9 cellular contexts compared by ENCODE assay signal in the genomic region with DNA sequence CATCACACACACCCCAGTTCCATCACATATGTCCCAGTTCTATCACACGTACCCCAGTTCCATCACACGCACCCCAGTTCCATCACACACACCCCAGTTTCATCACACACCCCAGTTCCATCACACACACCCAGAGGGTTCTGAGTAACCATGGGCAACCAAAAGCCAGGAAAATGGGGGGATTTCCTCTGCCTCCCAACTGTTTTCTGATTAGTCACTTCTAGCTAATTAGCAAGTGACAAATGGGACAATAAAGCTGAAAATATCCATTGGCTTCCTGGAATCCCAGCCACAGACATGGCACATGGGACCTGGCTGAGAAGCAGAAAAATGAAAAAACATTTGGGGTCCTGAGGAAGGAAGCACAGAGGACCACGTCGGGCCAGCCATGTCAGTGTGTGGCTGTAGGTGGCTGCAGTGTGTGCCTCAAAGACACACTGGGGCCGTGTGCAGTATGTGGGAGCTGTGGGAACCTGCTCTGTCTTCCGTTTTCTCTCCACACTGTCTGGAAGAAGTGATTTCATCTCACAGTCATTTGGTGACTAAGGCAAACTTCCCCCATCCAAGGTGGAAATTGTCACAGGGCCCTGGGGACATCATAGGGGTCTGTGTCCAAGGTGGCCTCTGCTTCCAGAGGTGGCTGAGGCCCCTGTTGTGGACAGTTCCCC.
DNase-seq lines count a peak whose midpoint lies in the region; ATAC-seq, FAIRE-seq and TF ChIP-seq lines count a peak whose summit lies in the region.
"Had no signal": no experiment of that assay in that cellular context is flagged by ENCODE, and none has a peak within 500 bp of the region (broad histone marks: within the 10 kb centered on the region; RNA-seq: fewer than 3 reads in every experiment).

No MANE protein-coding gene starts in this region.

- peaks cover 97% of the 10 kb centered on the region for H3K79me2 ChIP-seq in GM23248 (ENCODE audit: insufficient read depth)
- H3K79me2 ChIP-seq in keratinocyte (ENCODE audit: control insufficient read depth, insufficient read depth, low read length): peaks cover 99% of the 10 kb centered on the region

- no peak overlapping the region for H3K4me3 Mint-ChIP-seq in activated CD8-positive, alpha-beta T cell treated with anti-CD3 and anti-CD28 coated beads for 36 hours

- peak; percentile 77 for ATAC-seq in activated CD8-positive, alpha-beta T cell treated with anti-CD3 and anti-CD28 coated beads for 36 hours
- no peak for ATAC-seq in HG03457 (IDR thresholded peaks at IDR 0.05; ENCODE audit: unreplicated experiment)
- ATAC-seq in GM19395 (IDR thresholded peaks at IDR 0.05; ENCODE audit: unreplicated experiment): no peak
- no peak for ATAC-seq in GM18873 (IDR thresholded peaks at IDR 0.05; ENCODE audit: low FRiP score, unreplicated experiment)

- H3K27me3 Mint-ChIP-seq in activated CD8-positive, alpha-beta T cell treated with anti-CD3 and anti-CD28 coated beads for 36 hours: no peaks in the 10 kb centered on the region

- peak overlapping the region; percentile 95 for H3K27ac ChIP-seq in GM23248
- H3K27ac ChIP-seq in keratinocyte (ENCODE audit: control insufficient read depth, insufficient read depth, low read length): peak overlapping the region; percentile 61
- H3K27ac ChIP-seq: VCaP had no signal

- no peak overlapping the region for H2AFZ ChIP-seq in GM23248
- no peak overlapping the region for H2AFZ ChIP-seq in keratinocyte (ENCODE audit: control insufficient read depth, low read length)

- H3K4me2 ChIP-seq in GM23248 (ENCODE audit: unreplicated experiment) (peak overlapping the region; percentile 43), keratinocyte (ENCODE audit: control insufficient read depth, extremely low read depth, insufficient read depth, low read depth, low read length) (peak overlapping the region; percentile 33)

- dilution Hi-C loops in keratinocyte (cut with MboI; ENCODE audit: extremely low pct_ligation_motif_present, low sequenced_read_pairs): no loop called here

- H3K4me3 ChIP-seq in GM23248 (0 out of 2 replicates have a peak overlapping the region, but pooled peaks have one; percentile 2), keratinocyte (ENCODE audit: control insufficient read depth in 2 of 3, extremely low read depth in 1 of 3, insufficient read depth in 2 of 3, low read depth in 1 of 3, low read length in 3 of 3) (no peak overlapping the region)

- H3K27me3 ChIP-seq in GM23248 (replicated peaks; ENCODE audit: insufficient read depth) (no peaks in the 10 kb centered on the region), keratinocyte (ENCODE audit: control insufficient read depth, extremely low read depth, insufficient read depth, low read length) (no peaks in the 10 kb centered on the region)

- H3K4me1 Mint-ChIP-seq in activated CD8-positive, alpha-beta T cell treated with anti-CD3 and anti-CD28 coated beads for 36 hours (ENCODE audit: low read depth): peaks cover 40% of the 10 kb centered on the region

- H3K9me3 Mint-ChIP-seq in activated CD8-positive, alpha-beta T cell treated with anti-CD3 and anti-CD28 coated beads for 36 hours: no peaks in the 10 kb centered on the region

- H3K4me1 ChIP-seq in GM23248 (ENCODE audit: insufficient read depth) (peaks cover 39% of the 10 kb centered on the region), keratinocyte (ENCODE audit: control insufficient read depth, extremely low read depth, insufficient read depth, low read length) (peaks cover 48% of the 10 kb centered on the region)

- peak overlapping the region; percentile 71 for H3K27ac Mint-ChIP-seq in activated CD8-positive, alpha-beta T cell treated with anti-CD3 and anti-CD28 coated beads for 36 hours

- H3K9ac ChIP-seq in GM23248: peak overlapping the region; percentile 71
- peak overlapping the region; percentile 29 for H3K9ac ChIP-seq in keratinocyte (ENCODE audit: control insufficient read depth, extremely low read depth, insufficient read depth, low read length)

- peaks cover 8% of the 10 kb centered on the region for H3K9me1 ChIP-seq in keratinocyte (ENCODE audit: control insufficient read depth, extremely low read depth, insufficient read depth, low read length)

- DNase-seq in AG08396 (ENCODE audit: low spot score) (peak; percentile 67), GM23248 (peak; percentile 92), keratinocyte (ENCODE audit: low read depth, low spot score) (no peak), cerebellar cortex (ENCODE audit: low spot score) (no peak)
- DNase-seq in activated CD8-positive, alpha-beta T cell treated with anti-CD3 and anti-CD28 coated beads for 36 hours: peak; percentile 29

- intact Hi-C loops in activated CD8-positive, alpha-beta T cell treated with anti-CD3 and anti-CD28 coated beads for 36 hours (cut with micrococcal nuclease): no loop called here

- no peaks in the 10 kb centered on the region for H3K9me2 ChIP-seq in GM23248 (ENCODE audit: insufficient read depth)

- TF ChIP-seq CTCF in activated CD8-positive, alpha-beta T cell treated with anti-CD3 and anti-CD28 coated beads for 36 hours (IDR thresholded peaks at IDR 0.05): no peak
- peak in 1 of 3 experiments; percentile 35 for TF ChIP-seq CTCF in keratinocyte (optimal IDR thresholded peaks at IDR 0.05 in 1 of 3, IDR thresholded peaks at IDR 0.05 in 1 of 3, conservative IDR thresholded peaks at IDR 0.05 in 1 of 3; ENCODE audit: extremely low read depth in 1 of 3, insufficient read depth in 2 of 3, low read length in 3 of 3)

- H4K20me1 ChIP-seq in GM23248 (ENCODE audit: insufficient read depth) (no peaks in the 10 kb centered on the region), keratinocyte (ENCODE audit: control insufficient read depth, extremely low read depth, insufficient read depth, low read length) (peaks cover 3% of the 10 kb centered on the region)

- POLR2A ChIA-PET in activated CD8-positive, alpha-beta T cell treated with anti-CD3 and anti-CD28 coated beads for 36 hours (lab: Charles Lee): no interaction called here

- H3K9me3 ChIP-seq in GM23248 (ENCODE audit: low read depth) (no peaks in the 10 kb centered on the region), keratinocyte (ENCODE audit: control insufficient read depth, low read depth, low read length) (no peaks in the 10 kb centered on the region)

- H3K36me3 ChIP-seq in GM23248 (ENCODE audit: low read depth): no peaks in the 10 kb centered on the region
- H3K36me3 ChIP-seq in keratinocyte (ENCODE audit: control insufficient read depth in 2 of 2, extremely low read depth in 1 of 2, insufficient read depth in 2 of 2, low read length in 2 of 2): peaks cover 5 to 7% of the 10 kb centered on the region in 2 experiments

- in situ Hi-C loops in GM23248 (cut with MboI): no loop called here

- CTCF ChIA-PET in activated CD8-positive, alpha-beta T cell treated with anti-CD3 and anti-CD28 coated beads for 36 hours (lab: Charles Lee): no interaction called here

- WGBS in GM23248 (ENCODE audit: low coverage in 1 of 2, low lambda C conversion rate in 2 of 2, missing lambda C conversion rate in 2 of 2), 2 experiments: 51 to 53% methylated on average over 6 of the region's 6 CpGs

- peak; percentile 51 for FAIRE-seq in keratinocyte (lab: Jason Lieb, UNC)

- peaks cover 5% of the 10 kb centered on the region for H3K36me3 Mint-ChIP-seq in activated CD8-positive, alpha-beta T cell treated with anti-CD3 and anti-CD28 coated beads for 36 hours (ENCODE audit: low read depth)

- H3F3A ChIP-seq in GM23248 (ENCODE audit: insufficient read depth): peaks cover 25% of the 10 kb centered on the region

Comparison
In these comparisons a context has a peak if more than half of its experiments do, and no peak if none do; other contexts are left out.
1. DNase-seq: peak in AG08396 (single experiment), GM23248 (single experiment) and activated CD8-positive, alpha-beta T cell treated with anti-CD3 and anti-CD28 coated beads for 36 hours (single experiment); none in keratinocyte (single experiment) and cerebellar cortex (single experiment).